Comparison of ENCODE assay signal across 13 cellular contexts in the genomic region with DNA sequence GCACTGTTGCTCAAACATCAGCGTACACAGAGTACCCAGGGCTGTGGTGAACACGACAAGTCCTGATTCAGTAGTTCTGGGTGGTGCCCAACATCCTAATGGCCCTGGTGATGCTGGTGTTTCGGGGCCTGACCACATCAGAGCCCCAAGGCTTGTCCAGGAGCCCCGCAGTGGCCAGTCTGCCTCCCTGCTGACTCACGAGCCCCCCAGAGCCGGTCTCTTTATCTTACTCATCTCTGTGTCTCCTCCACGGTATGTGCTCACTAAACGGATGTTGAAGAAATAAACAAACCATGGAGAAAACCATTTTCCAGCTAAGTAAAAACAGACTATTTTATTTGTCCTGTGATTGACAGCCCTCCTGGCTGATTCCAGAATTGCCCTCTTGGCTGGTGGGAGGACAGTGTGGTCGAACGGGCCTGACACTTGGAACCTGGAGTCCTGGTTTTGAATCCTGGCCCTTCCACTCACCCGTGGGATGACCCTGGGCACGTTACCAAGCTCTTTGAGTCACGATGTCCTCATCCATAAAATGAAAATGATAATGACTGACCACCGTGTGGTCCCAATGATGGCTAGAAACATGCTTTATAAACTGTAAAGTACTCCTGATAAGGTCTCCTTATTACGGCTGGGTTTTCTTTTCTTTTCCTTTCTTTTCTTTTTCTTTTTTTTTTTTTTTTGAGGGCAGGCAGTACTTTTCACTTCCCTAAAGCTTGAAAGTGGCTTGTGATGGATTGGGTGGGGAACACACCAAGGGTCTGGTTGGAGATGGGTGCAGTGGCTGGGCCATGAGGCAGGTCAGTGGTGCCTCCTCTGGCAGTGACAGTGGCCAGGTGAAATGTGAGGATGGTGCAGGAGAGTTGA. TPM values are rescaled to one million over a fixed set of nuclear protein-coding genes. Genes with fewer than 3 reads are reported as not detected.
DNase-seq lines count a peak whose midpoint lies in the region; ATAC-seq and TF ChIP-seq lines count a peak whose summit lies in the region.
"Had no signal": no experiment of that assay in that cellular context is flagged by ENCODE, and none has a peak within 500 bp of the region (broad histone marks: within the 10 kb centered on the region; RNA-seq: fewer than 3 reads in every experiment).

No MANE protein-coding gene starts in this region.

- peaks cover 13% of the 10 kb centered on the region for H3K4me1 ChIP-seq in SJCRH30

- H3K27ac Mint-ChIP-seq in activated naive CD4-positive, alpha-beta T cell treated with anti-CD3 and anti-CD28 coated beads, Interleukin-2, amount 50 U/mL, for 72 hours = no peak overlapping the region

- no peaks in the 10 kb centered on the region; the same call in none of the 2 replicates for H3K36me3 ChIP-seq in SJCRH30
- H3K36me3 ChIP-seq: right atrium auricular region had no signal

- no peak for TF ChIP-seq CTCF in fibroblast of mammary gland (conservative IDR thresholded peaks at IDR 0.05; ENCODE audit: control insufficient read depth, insufficient read depth, low read depth, low read length)

- H3K27ac ChIP-seq in SJCRH30 = no peak overlapping the region

- H3K27me3 ChIP-seq in SJCRH30 = no peaks in the 10 kb centered on the region
- H3K27me3 ChIP-seq: right atrium auricular region had no signal

- in situ Hi-C loops in Caki2 (cut with HindIII; ENCODE audit: low pct_unique_long_range_greater_than_20kb, low sequenced_read_pairs) = no loop called here

- peak; percentile 97 for DNase-seq in Caki2 (ENCODE audit: low read depth)
- DNase-seq in SJCRH30 = peak; percentile 46 to 59
- peak; percentile 96 for DNase-seq in fibroblast of mammary gland (ENCODE audit: low read depth)
- peak; percentile 86 for DNase-seq in renal cortical epithelial cell (ENCODE audit: low read depth)
- no peak for DNase-seq in GDM1 (lab: John Stamatoyannopoulos, UW)
- DNase-seq in NK-92 (lab: John Stamatoyannopoulos, UW; ENCODE audit: unreplicated experiment) = no peak
- DNase-seq in activated naive CD4-positive, alpha-beta T cell treated with anti-CD3 and anti-CD28 coated beads, Interleukin-2, amount 50 U/mL, for 72 hours (ENCODE audit: low spot score in 2 of 2) = no peak
- no peak for DNase-seq in NCI-H2029 (lab: John Stamatoyannopoulos, UW)
- DNase-seq: activated CD4-positive, alpha-beta T cell treated with anti-CD3 and anti-CD28 coated beads for 4 hours; NCI-H1048; OCI-M1; stimulated activated naive CD8-positive, alpha-beta T cell treated with anti-CD3 and anti-CD28 coated beads, Interleukin-15, Interleukin-2, amounts not matched to agents 100 U/mL and 50 U/mL, for 24 hours had no signal

- H3K36me3 Mint-ChIP-seq in activated naive CD4-positive, alpha-beta T cell treated with anti-CD3 and anti-CD28 coated beads, Interleukin-2, amount 50 U/mL, for 72 hours = no peaks in the 10 kb centered on the region

- H3K9me3 Mint-ChIP-seq in activated naive CD4-positive, alpha-beta T cell treated with anti-CD3 and anti-CD28 coated beads, Interleukin-2, amount 50 U/mL, for 72 hours = no peaks in the 10 kb centered on the region

- no peaks in the 10 kb centered on the region for H3K9me3 ChIP-seq in SJCRH30 (replicated peaks)
- H3K9me3 ChIP-seq: right atrium auricular region had no signal

- ATAC-seq in activated naive CD4-positive, alpha-beta T cell treated with anti-CD3 and anti-CD28 coated beads, Interleukin-2, amount 50 U/mL, for 72 hours = no peak
- ATAC-seq: stimulated activated naive CD8-positive, alpha-beta T cell treated with anti-CD3 and anti-CD28 coated beads, Interleukin-15, Interleukin-2, amounts not matched to agents 100 U/mL and 50 U/mL, for 24 hours had no signal

- H3K4me3 ChIP-seq in SJCRH30 (no peak overlapping the region), fibroblast of mammary gland (ENCODE audit: control insufficient read depth, low read depth, low read length) (peak overlapping the region; percentile 22)
- H3K4me3 ChIP-seq: right atrium auricular region had no signal

RNA-seq across cellular contexts. Expression of a gene that starts 5.7 kb away (rescaled TPM):
- 21.8 and 25.3 TPM in 2 replicates for total RNA-seq in Caki2 (2014; rRNA removed; shearing (Covaris generic); ENCODE audit: low replicate concordance)
- total RNA-seq in SJCRH30 (2014; rRNA removed; shearing (Covaris generic)) = 48.6 and 49.6 TPM in 2 replicates
- 10.1 and 22.0 TPM in 2 replicates for total RNA-seq in renal cortical epithelial cell
- total RNA-seq in activated naive CD4-positive, alpha-beta T cell treated with anti-CD3 and anti-CD28 coated beads, Interleukin-2, amount 50 U/mL, for 72 hours = 1 to 10 TPM; 3.0 to 7.8 TPM

RNA-seq across cellular contexts. Expression of a gene that starts 39.0 kb away (rescaled TPM):
- total RNA-seq in Caki2 (2014; rRNA removed; shearing (Covaris generic); ENCODE audit: low replicate concordance) = not detected in 2 replicates
- total RNA-seq in SJCRH30 (2014; rRNA removed; shearing (Covaris generic)) = not detected in 2 replicates
- not detected in 2 replicates for total RNA-seq in renal cortical epithelial cell
- total RNA-seq in activated naive CD4-positive, alpha-beta T cell treated with anti-CD3 and anti-CD28 coated beads, Interleukin-2, amount 50 U/mL, for 72 hours = not detected

Comparison
In these comparisons a context has a peak if more than half of its experiments do, and no peak if none do; other contexts are left out.
1. DNase-seq: peak in Caki2 (single experiment), SJCRH30 (2 of 2), fibroblast of mammary gland (single experiment) and renal cortical epithelial cell (single experiment); none in GDM1 (single experiment), NK-92 (single experiment), activated naive CD4-positive, alpha-beta T cell treated with anti-CD3 and anti-CD28 coated beads, Interleukin-2, amount 50 U/mL, for 72 hours (0 of 2) and NCI-H2029 (single experiment).